Comparison of ENCODE assay signal across 12 cellular contexts in the genomic region with DNA sequence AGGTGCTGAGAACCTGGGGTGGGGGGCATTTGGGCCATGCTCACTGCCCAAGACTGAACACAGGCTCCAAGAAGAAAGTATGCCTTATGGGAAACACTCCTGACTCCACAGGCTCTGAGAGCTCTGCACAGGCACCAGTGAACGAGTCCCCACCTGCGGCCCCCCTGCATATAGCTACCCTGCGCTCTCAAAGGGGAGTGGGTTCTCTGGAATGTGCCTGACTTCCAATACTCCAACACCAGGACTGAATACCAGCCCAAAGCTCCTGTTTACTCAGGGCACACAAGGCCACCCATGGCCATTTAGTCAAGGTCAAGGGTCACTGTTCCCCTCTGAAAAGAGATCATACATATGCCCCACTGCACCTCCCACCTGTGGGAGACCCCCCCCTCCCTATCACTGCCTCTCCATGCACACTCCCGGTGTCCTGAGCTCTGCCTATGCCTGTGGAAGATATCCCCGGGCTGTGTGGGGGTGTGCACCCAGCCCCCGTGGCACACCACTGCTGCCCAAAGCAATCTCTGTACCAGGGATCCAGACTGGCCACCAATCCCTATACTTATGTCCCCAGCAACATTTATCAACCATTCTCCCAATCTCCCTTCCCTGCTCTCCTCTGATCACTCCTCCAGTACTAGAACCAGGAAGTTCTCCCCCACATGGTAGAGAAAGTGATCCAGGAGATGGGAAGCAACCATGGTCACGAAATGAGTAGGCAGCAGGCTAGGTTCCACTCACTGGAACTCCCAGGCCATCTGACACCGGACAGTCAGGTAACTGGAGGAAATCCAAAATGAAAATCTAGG. TPM values are rescaled to one million over a fixed set of nuclear protein-coding genes. Genes with fewer than 3 reads are reported as not detected.
DNase-seq lines count a peak whose midpoint lies in the region; ATAC-seq and TF ChIP-seq lines count a peak whose summit lies in the region.
"Had no signal": no experiment of that assay in that cellular context is flagged by ENCODE, and none has a peak within 500 bp of the region (broad histone marks: within the 10 kb centered on the region; RNA-seq: fewer than 3 reads in every experiment).

No MANE protein-coding gene starts in this region.

- ATAC-seq in activated B cell treated with CpG ODN at 0.5 μM for 24 hours (ENCODE audit: low read depth): no peak
- no peak for ATAC-seq in HG02973 (IDR thresholded peaks at IDR 0.05; ENCODE audit: unreplicated experiment)

- peaks cover 0 to 21% (median 0%) of the 10 kb centered on the region in 3 donors for H3K36me3 Mint-ChIP-seq in CD8-positive, alpha-beta memory T cell
- peaks cover 25% of the 10 kb centered on the region for H3K36me3 Mint-ChIP-seq in activated B cell treated with CpG ODN at 0.5 μM for 24 hours (ENCODE audit: low read depth)

- peak overlapping the region in 4 of 8 donors; percentile 35 to 78 (median 56) for H3K27ac Mint-ChIP-seq in CD8-positive, alpha-beta memory T cell
- no peak overlapping the region for H3K27ac Mint-ChIP-seq in activated B cell treated with CpG ODN at 0.5 μM for 24 hours

- H3K9ac ChIP-seq in iPS-20b (ENCODE audit: low read depth, low read length) (peak overlapping the region; percentile 84; the same call in 1 of the 2 replicates), rectal smooth muscle tissue (ENCODE audit: low read length) (no peak overlapping the region), colonic mucosa (ENCODE audit: low read depth in 2 of 2, low read length in 2 of 2) (peak overlapping the region in 1 of 2 donors; percentile 80)

- peak overlapping the region; percentile 65 to 82 (median 78) for H3K4me3 Mint-ChIP-seq in CD8-positive, alpha-beta memory T cell
- H3K4me3 Mint-ChIP-seq in activated B cell treated with CpG ODN at 0.5 μM for 24 hours: peak overlapping the region; percentile 82

- no peak for TF ChIP-seq CTCF in activated B cell treated with CpG ODN at 0.5 μM for 24 hours (IDR thresholded peaks at IDR 0.05)
- TF ChIP-seq CTCF in colonic mucosa (IDR thresholded peaks at IDR 0.05): no peak

- CTCF ChIA-PET in CD8-positive, alpha-beta memory T cell (lab: Charles Lee): interaction anchor here (0.9 to 6.4 kb wide), 4 partner anchors 9 to 31 kb away, joined by 3 to 176 read pairs (median 6); a partner anchor contains a TSS
- CTCF ChIA-PET in activated B cell treated with CpG ODN at 0.5 μM for 24 hours (lab: Charles Lee): interaction anchor here (11.5 kb wide), 1 partner anchor 30 kb away, joined by 206 read pairs; no protein-coding TSS in a partner anchor

- no peaks in the 10 kb centered on the region for H3K27me3 ChIP-seq in CD8-positive, alpha-beta memory T cell (ENCODE audit: insufficient read depth, low read length, poor library complexity, severe bottlenecking)
- H3K27me3 ChIP-seq in iPS-20b (ENCODE audit: insufficient read depth, low read length) (no peaks in the 10 kb centered on the region), rectal smooth muscle tissue (ENCODE audit: control insufficient read depth, insufficient read depth, low read length) (no peaks in the 10 kb centered on the region), colonic mucosa (no peaks in the 10 kb centered on the region)

- no peak overlapping the region for H3K27ac ChIP-seq in CD8-positive, alpha-beta memory T cell (ENCODE audit: low read depth, low read length)
- H3K27ac ChIP-seq in iPS-20b (ENCODE audit: low read length) (no peak overlapping the region), rectal smooth muscle tissue (ENCODE audit: low read depth, low read length) (peak overlapping the region; percentile 88), colonic mucosa (no peak overlapping the region)

- intact Hi-C loops in activated B cell treated with CpG ODN at 0.5 μM for 24 hours (cut with micrococcal nuclease): no loop called here
- intact Hi-C loops in colonic mucosa (cut with DNase I): no loop called here

- H3K36me3 ChIP-seq in CD8-positive, alpha-beta memory T cell (ENCODE audit: insufficient read depth, low read length): peaks cover 4% of the 10 kb centered on the region
- H3K36me3 ChIP-seq in iPS-20b (ENCODE audit: insufficient read depth, low read depth, low read length) (peaks cover 43% of the 10 kb centered on the region), rectal smooth muscle tissue (ENCODE audit: control insufficient read depth, insufficient read depth, low read length) (peaks cover 5% of the 10 kb centered on the region), colonic mucosa (no peaks in the 10 kb centered on the region)

- H3K9me3 ChIP-seq in CD8-positive, alpha-beta memory T cell (ENCODE audit: low read length): no peaks in the 10 kb centered on the region
- H3K9me3 ChIP-seq in iPS-20b (ENCODE audit: insufficient read depth, low read depth, low read length) (no peaks in the 10 kb centered on the region), colonic mucosa (no peaks in the 10 kb centered on the region)

- peaks cover 0 to 4% of the 10 kb centered on the region in 2 donors for H3K27me3 Mint-ChIP-seq in CD8-positive, alpha-beta memory T cell
- H3K27me3 Mint-ChIP-seq in activated B cell treated with CpG ODN at 0.5 μM for 24 hours: peaks cover 9% of the 10 kb centered on the region

- no peaks in the 10 kb centered on the region for H3K9me3 Mint-ChIP-seq in CD8-positive, alpha-beta memory T cell
- no peaks in the 10 kb centered on the region for H3K9me3 Mint-ChIP-seq in activated B cell treated with CpG ODN at 0.5 μM for 24 hours

- H3K4me3 ChIP-seq in CD8-positive, alpha-beta memory T cell (ENCODE audit: low read length): no peak overlapping the region
- H3K4me3 ChIP-seq in iPS-20b (ENCODE audit: low read length): no peak overlapping the region
- no peak overlapping the region for H3K4me3 ChIP-seq in rectal smooth muscle tissue (ENCODE audit: low read length)
- H3K4me3 ChIP-seq in colonic mucosa: no peak overlapping the region

- H3K4me1 Mint-ChIP-seq in CD8-positive, alpha-beta memory T cell: peaks cover 5 to 25% (median 10%) of the 10 kb centered on the region in 3 donors
- peaks cover 5% of the 10 kb centered on the region for H3K4me1 Mint-ChIP-seq in activated B cell treated with CpG ODN at 0.5 μM for 24 hours

- POLR2A ChIA-PET in CD8-positive, alpha-beta memory T cell (lab: Charles Lee): no interaction called here
- POLR2A ChIA-PET in activated B cell treated with CpG ODN at 0.5 μM for 24 hours (lab: Charles Lee): interaction anchor here (0.6 kb wide), 1 partner anchor 41 kb away, joined by 3 read pairs; no protein-coding TSS in a partner anchor

- peaks cover 24% of the 10 kb centered on the region for H3K4me1 ChIP-seq in CD8-positive, alpha-beta memory T cell (ENCODE audit: insufficient read depth, low read length)
- H3K4me1 ChIP-seq in iPS-20b (ENCODE audit: insufficient read depth, low read length) (peaks cover 19% of the 10 kb centered on the region; the same call in 1 of the 2 replicates), rectal smooth muscle tissue (ENCODE audit: control insufficient read depth, insufficient read depth, low read length) (peaks cover 26% of the 10 kb centered on the region), colonic mucosa (peaks cover 35% of the 10 kb centered on the region)

- peak in 1 of 5 donors; percentile 14 for DNase-seq in CD8-positive, alpha-beta memory T cell
- DNase-seq in activated B cell treated with CpG ODN at 0.5 μM for 24 hours (no peak), colonic mucosa (no peak), NOMO-1 (lab: John Stamatoyannopoulos, UW; ENCODE audit: unreplicated experiment in 2 of 2) (no peak)
- no peak for DNase-seq in stimulated activated CD8-positive, alpha-beta memory T cell treated with anti-CD3 and anti-CD28 coated beads, Interleukin-4, amount 100 ng/mL, for 48 hours
- DNase-seq: cortex of kidney, NCI-H345 had no signal

RNA-seq across cellular contexts. Expression of a gene that starts 1.5 kb away (rescaled TPM):
- total RNA-seq in CD8-positive, alpha-beta memory T cell: 1 to 10 TPM; 3.1 to 5.5 TPM
- polyA plus RNA-seq in CD8-positive, alpha-beta memory T cell: 0.30 TPM
- total RNA-seq in activated B cell treated with CpG ODN at 0.5 μM for 24 hours (3.5 and 5.4 TPM in 2 replicates), colonic mucosa (100 to 1,000 TPM in 1 of 2 donors, 10 to 100 TPM in 1; 70.6 to 131 TPM)

RNA-seq across cellular contexts. Expression of a gene that starts 8.5 kb away (rescaled TPM):
- 10 to 100 TPM; 24.2 to 26.0 TPM for total RNA-seq in CD8-positive, alpha-beta memory T cell
- 11.3 TPM for polyA plus RNA-seq in CD8-positive, alpha-beta memory T cell
- total RNA-seq in activated B cell treated with CpG ODN at 0.5 μM for 24 hours: 8.7 and 8.8 TPM in 2 replicates
- total RNA-seq in colonic mucosa: 10 to 100 TPM; 11.8 to 21.5 TPM

RNA-seq across cellular contexts. Expression of a gene that starts 8.6 kb away (rescaled TPM):
- 100 to 1,000 TPM; 420 to 494 TPM for total RNA-seq in CD8-positive, alpha-beta memory T cell
- 826 TPM for polyA plus RNA-seq in CD8-positive, alpha-beta memory T cell
- total RNA-seq in activated B cell treated with CpG ODN at 0.5 μM for 24 hours (216 and 296 TPM in 2 replicates), colonic mucosa (100 to 1,000 TPM; 185 to 259 TPM)

RNA-seq across cellular contexts. Expression of a gene that starts 15.1 kb away (rescaled TPM):
- total RNA-seq in CD8-positive, alpha-beta memory T cell: 10 to 100 TPM; 22.1 to 22.8 TPM
- 13.4 TPM for polyA plus RNA-seq in CD8-positive, alpha-beta memory T cell
- 10.5 and 14.6 TPM in 2 replicates for total RNA-seq in activated B cell treated with CpG ODN at 0.5 μM for 24 hours
- 1 to 10 TPM; 3.2 to 8.6 TPM for total RNA-seq in colonic mucosa

RNA-seq across cellular contexts. Expression of a gene that starts 59.4 kb away (rescaled TPM):
- not detected for total RNA-seq in CD8-positive, alpha-beta memory T cell
- polyA plus RNA-seq in CD8-positive, alpha-beta memory T cell: not detected
- not detected in 2 replicates for total RNA-seq in activated B cell treated with CpG ODN at 0.5 μM for 24 hours
- not detected for total RNA-seq in colonic mucosa
- total RNA-seq: Daoy, SK-MEL-5 had no signal

Comparison
In these comparisons a context has a peak if more than half of its experiments do, and no peak if none do; other contexts are left out.
1. RNA of a gene that starts 1.5 kb away (total RNA-seq): 70.6 to 131 TPM in colonic mucosa; 3.1 to 5.5 TPM in CD8-positive, alpha-beta memory T cell and 3.5 to 5.4 TPM in activated B cell treated with CpG ODN at 0.5 μM for 24 hours; every median in the first group is over 10 times any median in the second.